ENCODE assay signal across 1 cellular context in genomic region chr14:65847065-65847847, GRCh38.
TF ChIP-seq lines count a peak whose summit lies in the region.

No MANE protein-coding gene starts in this region.

TF ChIP-seq in HepG2, 621 proteins besides CTCF, POLR2A, EP300 and RAD21 (continued from another document):
- TF ChIP-seq BCL3 (CRISPR knock-in tag; IDR thresholded peaks at IDR 0.05), result no peak
- TF ChIP-seq TMF1 (CRISPR knock-in tag; IDR thresholded peaks at IDR 0.05; ENCODE audit: low read depth), result no peak
- TF ChIP-seq PBX3 (CRISPR knock-in tag; IDR thresholded peaks at IDR 0.05; ENCODE audit: borderline replicate concordance), result no peak
- TF ChIP-seq ETV6 (CRISPR knock-in tag; conservative IDR thresholded peaks at IDR 0.05), result no peak
- no peak for TF ChIP-seq MATR3 (CRISPR knock-in tag; IDR thresholded peaks at IDR 0.05)
- no peak for TF ChIP-seq NFATC3 (CRISPR knock-in tag; IDR thresholded peaks at IDR 0.05)
- TF ChIP-seq PCBP2 (optimal IDR thresholded peaks at IDR 0.05; ENCODE audit: low read depth, low read length, poor library complexity, severe bottlenecking), result no peak
